10 cellular contexts compared by ENCODE assay signal in genomic region chr1:25990702-25991395, GRCh38. TPM values are rescaled to one million over a fixed set of nuclear protein-coding genes. Genes with fewer than 3 reads are reported as not detected.
DNase-seq lines count a peak whose midpoint lies in the region; ATAC-seq and FAIRE-seq lines count a peak whose summit lies in the region.
"Had no signal": no experiment of that assay in that cellular context is flagged by ENCODE, and none has a peak within 500 bp of the region (broad histone marks: within the 10 kb centered on the region; RNA-seq: fewer than 3 reads in every experiment).

No MANE protein-coding gene starts in this region.

- H3K9me3 Mint-ChIP-seq in activated T-cell treated with anti-CD3 and anti-CD28 coated beads, Interleukin-2, amount 50 U/mL, for 4 hours = no peaks in the 10 kb centered on the region
- no peaks in the 10 kb centered on the region for H3K9me3 Mint-ChIP-seq in immature natural killer cell
- H3K9me3 Mint-ChIP-seq: H9 had no signal

- FAIRE-seq in frontal cortex (lab: Jason Lieb, UNC) = no peak

- DNase-seq in T-helper 2 cell (peak in 3 of 5 experiments; percentile 19 to 82 (median 65)), immature natural killer cell (peak; percentile 83 to 87 (median 87)), frontal cortex (ENCODE audit: low spot score in 2 of 2) (no peak)
- DNase-seq in activated T-cell treated with anti-CD3 and anti-CD28 coated beads, Interleukin-2, amount 50 U/mL, for 4 hours = peak; percentile 29
- peak; percentile 43 for DNase-seq in stimulated activated naive CD8-positive, alpha-beta T cell treated with anti-CD3 and anti-CD28 coated beads, Interleukin-15, Interleukin-2, amounts not matched to agents 100 U/mL and 50 U/mL, for 24 hours
- DNase-seq: H9, NCI-H526 had no signal

- peak; percentile 89 to 90 for ATAC-seq in activated T-cell treated with anti-CD3 and anti-CD28 coated beads, Interleukin-2, amount 50 U/mL, for 4 hours
- ATAC-seq in stimulated activated naive CD8-positive, alpha-beta T cell treated with anti-CD3 and anti-CD28 coated beads, Interleukin-15, Interleukin-2, amounts not matched to agents 100 U/mL and 50 U/mL, for 24 hours = peak; percentile 75
- ATAC-seq in GM21786 (IDR thresholded peaks at IDR 0.05; ENCODE audit: unreplicated experiment) = no peak
- ATAC-seq in GM18870 (IDR thresholded peaks at IDR 0.05; ENCODE audit: unreplicated experiment) = no peak

- H3K27ac Mint-ChIP-seq in immature natural killer cell = peak overlapping the region; percentile 97 to 100 (median 98)
- H3K27ac Mint-ChIP-seq: H9 had no signal

- peaks cover 17% of the 10 kb centered on the region for H3K36me3 Mint-ChIP-seq in activated T-cell treated with anti-CD3 and anti-CD28 coated beads, Interleukin-2, amount 50 U/mL, for 4 hours (ENCODE audit: insufficient read depth)
- peaks cover 12 to 26% (median 15%) of the 10 kb centered on the region in 3 donors for H3K36me3 Mint-ChIP-seq in immature natural killer cell

- peak overlapping the region; percentile 86 for H3K4me3 Mint-ChIP-seq in activated T-cell treated with anti-CD3 and anti-CD28 coated beads, Interleukin-2, amount 50 U/mL, for 4 hours
- peak overlapping the region; percentile 92 to 97 (median 96) for H3K4me3 Mint-ChIP-seq in immature natural killer cell
- H3K4me3 Mint-ChIP-seq: H9 had no signal

- no peaks in the 10 kb centered on the region for H3K27me3 Mint-ChIP-seq in activated T-cell treated with anti-CD3 and anti-CD28 coated beads, Interleukin-2, amount 50 U/mL, for 4 hours (ENCODE audit: low read depth)
- H3K27me3 Mint-ChIP-seq in immature natural killer cell (ENCODE audit: low read depth in 3 of 3) = peaks cover 4 to 14% (median 5%) of the 10 kb centered on the region in 3 donors

- H3K4me1 Mint-ChIP-seq in activated T-cell treated with anti-CD3 and anti-CD28 coated beads, Interleukin-2, amount 50 U/mL, for 4 hours (ENCODE audit: low read depth) = peaks cover 61% of the 10 kb centered on the region
- peaks cover 78 to 91% of the 10 kb centered on the region in 2 donors for H3K4me1 Mint-ChIP-seq in immature natural killer cell

RNA-seq across cellular contexts. Expression of gene PAFAH2, which starts 7.0 kb away (rescaled TPM):
- total RNA-seq in activated T-cell treated with anti-CD3 and anti-CD28 coated beads, Interleukin-2, amount 50 U/mL, for 4 hours = 10 to 100 TPM in 1 of 3 donors, 1 to 10 TPM in 2; 7.1 to 10.4 (median 8.3) TPM
- 10 to 100 TPM; 35.6 to 65.0 (median 37.9) TPM for polyA plus RNA-seq in immature natural killer cell
- total RNA-seq in frontal cortex = 2.4 TPM

RNA-seq across cellular contexts. Expression of gene EXTL1, which starts 30.7 kb away (rescaled TPM):
- total RNA-seq in activated T-cell treated with anti-CD3 and anti-CD28 coated beads, Interleukin-2, amount 50 U/mL, for 4 hours = not detected
- polyA plus RNA-seq in immature natural killer cell = not detected
- total RNA-seq in frontal cortex = 1.2 TPM

RNA-seq across cellular contexts. Expression of gene SLC30A2, which starts 55.1 kb away (rescaled TPM):
- total RNA-seq in activated T-cell treated with anti-CD3 and anti-CD28 coated beads, Interleukin-2, amount 50 U/mL, for 4 hours = not detected
- not detected for polyA plus RNA-seq in immature natural killer cell
- total RNA-seq in frontal cortex = not detected
- total RNA-seq: lung microvascular endothelial cell had no signal

Comparison
In these comparisons a context has a peak if more than half of its experiments do, and no peak if none do; other contexts are left out.
1. DNase-seq: peak in T-helper 2 cell (3 of 5), activated T-cell treated with anti-CD3 and anti-CD28 coated beads, Interleukin-2, amount 50 U/mL, for 4 hours (single experiment), immature natural killer cell (3 of 3) and stimulated activated naive CD8-positive, alpha-beta T cell treated with anti-CD3 and anti-CD28 coated beads, Interleukin-15, Interleukin-2, amounts not matched to agents 100 U/mL and 50 U/mL, for 24 hours (single experiment); none in frontal cortex (0 of 2).
2. ATAC-seq: peak in activated T-cell treated with anti-CD3 and anti-CD28 coated beads, Interleukin-2, amount 50 U/mL, for 4 hours (2 of 2) and stimulated activated naive CD8-positive, alpha-beta T cell treated with anti-CD3 and anti-CD28 coated beads, Interleukin-15, Interleukin-2, amounts not matched to agents 100 U/mL and 50 U/mL, for 24 hours (single experiment); none in GM21786 (single experiment) and GM18870 (single experiment).